Comparison of ENCODE assay signal across 11 cellular contexts in the genomic region with DNA sequence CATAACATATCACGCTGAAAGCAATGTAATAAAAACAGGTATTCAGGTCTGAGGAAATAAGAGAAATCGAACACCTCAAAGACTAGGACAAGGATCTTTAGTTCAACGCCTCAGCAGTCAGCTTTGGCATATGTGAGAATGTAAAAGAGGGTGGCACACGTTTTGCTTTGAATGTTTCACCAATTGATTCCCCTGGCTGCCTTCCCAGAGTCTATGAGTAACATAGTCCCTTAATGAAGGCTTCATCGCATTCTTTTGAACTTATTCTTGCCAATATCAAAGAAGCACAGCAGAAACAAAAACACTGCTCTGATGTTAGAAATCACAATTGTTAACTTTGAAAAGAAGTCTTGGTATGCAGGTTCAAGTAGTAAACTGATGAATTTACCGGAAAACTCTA.
DNase-seq lines count a peak whose midpoint lies in the region; TF ChIP-seq lines count a peak whose summit lies in the region.
"Had no signal": no experiment of that assay in that cellular context is flagged by ENCODE, and none has a peak within 500 bp of the region (broad histone marks: within the 10 kb centered on the region; RNA-seq: fewer than 3 reads in every experiment).

No MANE protein-coding gene starts in this region.

- H3K36me3 ChIP-seq in neural progenitor cell (no peaks in the 10 kb centered on the region), vagina (no peaks in the 10 kb centered on the region)

- H2AFZ ChIP-seq in neural progenitor cell (replicated peaks) = no peak overlapping the region

- no peaks in the 10 kb centered on the region for H3K79me2 ChIP-seq in neural progenitor cell (ENCODE audit: low read depth)

- H3K4me1 Mint-ChIP-seq in neural progenitor cell = peaks cover 49% of the 10 kb centered on the region
- H3K4me1 Mint-ChIP-seq in activated naive CD4-positive, alpha-beta T cell treated with anti-CD3 and anti-CD28 coated beads for 36 hours (ENCODE audit: low read depth) = no peaks in the 10 kb centered on the region
- H3K4me1 Mint-ChIP-seq: activated naive CD8-positive, alpha-beta T cell treated with anti-CD3 and anti-CD28 coated beads, Interleukin-2, amount 10 ng/mL, durations not matched to agents 7 days and 5 days had no signal

- H3K9me3 Mint-ChIP-seq in neural progenitor cell = no peaks in the 10 kb centered on the region
- H3K9me3 Mint-ChIP-seq in activated naive CD4-positive, alpha-beta T cell treated with anti-CD3 and anti-CD28 coated beads for 36 hours = no peaks in the 10 kb centered on the region
- H3K9me3 Mint-ChIP-seq: CD4-positive, alpha-beta T cell had no signal

- DNase-seq in AG20443 (ENCODE audit: low spot score) (peak; percentile 48), NCI-H1694 (lab: John Stamatoyannopoulos, UW) (peak; percentile 16), dedifferentiated amniotic fluid mesenchymal stem cell (ENCODE audit: extremely low spot score) (peak; percentile 63), neural progenitor cell (ENCODE audit: low spot score) (no peak), vagina (ENCODE audit: extremely low spot score in 2 of 2) (no peak)
- no peak for DNase-seq in activated naive CD4-positive, alpha-beta T cell treated with anti-CD3 and anti-CD28 coated beads for 36 hours
- DNase-seq in activated CD8-positive, alpha-beta memory T cell treated with anti-CD3 and anti-CD28 coated beads, Interleukin-2, amount 50 U/mL, for 48 hours = no peak
- no peak for DNase-seq in activated T-cell treated with anti-CD3 and anti-CD28 coated beads, Interleukin-2, amount 50 U/mL, for 1 hour
- DNase-seq: activated CD4-positive, CD25-positive, alpha-beta regulatory T cell; activated naive CD8-positive, alpha-beta T cell treated with anti-CD3 and anti-CD28 coated beads, Interleukin-2, amount 10 ng/mL, durations not matched to agents 7 days and 5 days; CD4-positive, alpha-beta T cell had no signal

- H3K27ac ChIP-seq in neural progenitor cell (no peak overlapping the region), vagina (no peak overlapping the region)

- H3K27me3 ChIP-seq in neural progenitor cell (no peaks in the 10 kb centered on the region), vagina (no peaks in the 10 kb centered on the region)

- intact Hi-C loops in activated naive CD4-positive, alpha-beta T cell treated with anti-CD3 and anti-CD28 coated beads for 36 hours (cut with micrococcal nuclease) = no loop called here
- intact Hi-C loops in vagina (cut with DNase I) = no loop called here

- H3K9me3 ChIP-seq in neural progenitor cell (ENCODE audit: low read depth) = no peaks in the 10 kb centered on the region
- H3K9me3 ChIP-seq in vagina = no peaks in the 10 kb centered on the region

- H3K4me3 Mint-ChIP-seq in neural progenitor cell = no peak overlapping the region
- no peak overlapping the region for H3K4me3 Mint-ChIP-seq in activated naive CD4-positive, alpha-beta T cell treated with anti-CD3 and anti-CD28 coated beads for 36 hours
- H3K4me3 Mint-ChIP-seq: activated naive CD8-positive, alpha-beta T cell treated with anti-CD3 and anti-CD28 coated beads, Interleukin-2, amount 10 ng/mL, durations not matched to agents 7 days and 5 days; CD4-positive, alpha-beta T cell had no signal

- H3K4me3 ChIP-seq in neural progenitor cell (no peak overlapping the region), vagina (no peak overlapping the region)

- H3K27me3 Mint-ChIP-seq in neural progenitor cell (ENCODE audit: insufficient read depth, low read depth) = no peaks in the 10 kb centered on the region
- no peaks in the 10 kb centered on the region for H3K27me3 Mint-ChIP-seq in activated naive CD4-positive, alpha-beta T cell treated with anti-CD3 and anti-CD28 coated beads for 36 hours (ENCODE audit: low read depth)
- H3K27me3 Mint-ChIP-seq: activated naive CD8-positive, alpha-beta T cell treated with anti-CD3 and anti-CD28 coated beads, Interleukin-2, amount 10 ng/mL, durations not matched to agents 7 days and 5 days; CD4-positive, alpha-beta T cell had no signal

- no peak for TF ChIP-seq CTCF in neural progenitor cell (IDR thresholded peaks at IDR 0.05)
- no peak for TF ChIP-seq CTCF in vagina (IDR thresholded peaks at IDR 0.05)

- no peak overlapping the region for H3K9ac ChIP-seq in neural progenitor cell

- peaks cover 29% of the 10 kb centered on the region for H3K4me1 ChIP-seq in neural progenitor cell
- peaks cover 13% of the 10 kb centered on the region for H3K4me1 ChIP-seq in vagina

- no peaks in the 10 kb centered on the region for H4K20me1 ChIP-seq in neural progenitor cell (ENCODE audit: low read depth)

- CTCF ChIA-PET in activated naive CD4-positive, alpha-beta T cell treated with anti-CD3 and anti-CD28 coated beads for 36 hours (lab: Charles Lee) = no interaction called here

- H3K27ac Mint-ChIP-seq in neural progenitor cell = peak overlapping the region; percentile 83
- H3K27ac Mint-ChIP-seq in activated naive CD4-positive, alpha-beta T cell treated with anti-CD3 and anti-CD28 coated beads for 36 hours = no peak overlapping the region
- H3K27ac Mint-ChIP-seq: activated naive CD8-positive, alpha-beta T cell treated with anti-CD3 and anti-CD28 coated beads, Interleukin-2, amount 10 ng/mL, durations not matched to agents 7 days and 5 days; CD4-positive, alpha-beta T cell had no signal

- no peaks in the 10 kb centered on the region for H3K36me3 Mint-ChIP-seq in neural progenitor cell
- H3K36me3 Mint-ChIP-seq in activated naive CD4-positive, alpha-beta T cell treated with anti-CD3 and anti-CD28 coated beads for 36 hours (ENCODE audit: low read depth) = no peaks in the 10 kb centered on the region
- H3K36me3 Mint-ChIP-seq: activated naive CD8-positive, alpha-beta T cell treated with anti-CD3 and anti-CD28 coated beads, Interleukin-2, amount 10 ng/mL, durations not matched to agents 7 days and 5 days had no signal

- no peak overlapping the region for H3K4me2 ChIP-seq in neural progenitor cell

- no peaks in the 10 kb centered on the region for H3F3A ChIP-seq in neural progenitor cell (ENCODE audit: low read depth)

- TF ChIP-seq POLR2A in vagina (IDR thresholded peaks at IDR 0.05) = no peak

Comparison
In these comparisons a context has a peak if more than half of its experiments do, and no peak if none do; other contexts are left out.
1. DNase-seq: peak in AG20443 (single experiment), NCI-H1694 (single experiment) and dedifferentiated amniotic fluid mesenchymal stem cell (single experiment); none in neural progenitor cell (single experiment), activated naive CD4-positive, alpha-beta T cell treated with anti-CD3 and anti-CD28 coated beads for 36 hours (single experiment), vagina (0 of 2), activated CD8-positive, alpha-beta memory T cell treated with anti-CD3 and anti-CD28 coated beads, Interleukin-2, amount 50 U/mL, for 48 hours (single experiment) and activated T-cell treated with anti-CD3 and anti-CD28 coated beads, Interleukin-2, amount 50 U/mL, for 1 hour (single experiment).